Comparison of ENCODE assay signal across 1 cellular context in the genomic region with DNA sequence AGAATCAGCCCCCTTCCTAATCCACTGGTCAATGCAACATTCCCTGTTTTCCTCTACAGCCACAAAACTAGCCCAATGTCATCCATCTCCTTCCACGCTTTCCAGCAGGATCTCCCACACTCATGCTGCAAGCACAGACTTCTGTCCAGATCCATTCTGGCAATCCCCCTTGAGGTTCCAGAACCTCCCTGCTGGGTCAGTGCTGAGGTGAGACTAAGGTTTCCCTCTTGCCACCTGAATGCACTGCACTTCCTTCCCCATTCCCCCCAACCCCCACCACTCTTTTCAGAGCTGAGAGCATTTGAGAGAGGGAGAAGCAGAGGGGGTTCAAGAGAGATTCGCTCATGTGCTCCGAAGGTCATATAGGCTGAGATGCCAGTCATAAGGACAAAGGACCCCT.
TF ChIP-seq lines count a peak whose summit lies in the region.

No MANE protein-coding gene starts in this region.

TF ChIP-seq in H1, 55 proteins besides CTCF, POLR2A, EP300 and RAD21 (continued from another document):
- TF ChIP-seq HDAC6 (IDR thresholded peaks at IDR 0.05; ENCODE audit: low read depth, low read length) (no peak), CBX8 (IDR thresholded peaks at IDR 0.05; ENCODE audit: borderline replicate concordance, low read depth, low read length) (no peak), RNF2 (IDR thresholded peaks at IDR 0.05; ENCODE audit: borderline replicate concordance, low read depth, low read length, missing control alignments, poor library complexity, severe bottlenecking) (no peak), POLR2AphosphoS5 (IDR thresholded peaks at IDR 0.05; ENCODE audit: low read depth, low read length) (no peak), SP2 (IDR thresholded peaks at IDR 0.05; ENCODE audit: low read length) (no peak), BACH1 (IDR thresholded peaks at IDR 0.05; ENCODE audit: low read length) (no peak), ZNF274 (IDR thresholded peaks at IDR 0.05; ENCODE audit: borderline replicate concordance, extremely low read depth, low read length) (no peak), HDAC2 (IDR thresholded peaks at IDR 0.05; ENCODE audit: borderline replicate concordance in 1 of 2, low read depth in 2 of 2, low read length in 2 of 2) (no peak)
- TF ChIP-seq, protein P1, sequence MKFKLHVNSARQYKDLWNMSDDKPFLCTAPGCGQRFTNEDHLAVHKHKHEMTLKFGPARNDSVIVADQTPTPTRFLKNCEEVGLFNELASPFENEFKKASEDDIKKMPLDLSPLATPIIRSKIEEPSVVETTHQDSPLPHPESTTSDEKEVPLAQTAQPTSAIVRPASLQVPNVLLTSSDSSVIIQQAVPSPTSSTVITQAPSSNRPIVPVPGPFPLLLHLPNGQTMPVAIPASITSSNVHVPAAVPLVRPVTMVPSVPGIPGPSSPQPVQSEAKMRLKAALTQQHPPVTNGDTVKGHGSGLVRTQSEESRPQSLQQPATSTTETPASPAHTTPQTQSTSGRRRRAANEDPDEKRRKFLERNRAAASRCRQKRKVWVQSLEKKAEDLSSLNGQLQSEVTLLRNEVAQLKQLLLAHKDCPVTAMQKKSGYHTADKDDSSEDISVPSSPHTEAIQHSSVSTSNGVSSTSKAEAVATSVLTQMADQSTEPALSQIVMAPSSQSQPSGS (IDR thresholded peaks at IDR 0.05; ENCODE audit: low read length) = no peak
